Comparison of ENCODE assay signal across 7 cellular contexts in the genomic region with DNA sequence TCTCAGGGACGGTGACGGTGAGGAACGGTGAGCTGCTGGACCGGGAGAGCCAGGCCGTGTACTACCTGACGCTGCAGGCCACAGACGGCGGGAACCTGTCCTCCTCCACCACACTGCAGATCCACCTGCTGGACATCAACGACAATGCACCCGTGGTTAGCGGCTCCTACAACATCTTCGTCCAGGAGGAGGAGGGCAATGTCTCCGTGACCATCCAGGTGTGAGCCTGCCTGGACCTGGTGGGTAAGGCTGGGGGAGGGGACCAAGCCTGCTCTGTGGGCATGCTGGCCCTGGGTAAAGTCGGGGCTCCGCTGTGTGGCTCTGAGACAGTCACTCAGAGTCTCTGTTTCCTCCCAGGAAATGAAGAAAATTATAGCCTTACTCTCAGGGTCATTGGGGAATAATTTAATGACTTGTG. TPM values are rescaled to one million over a fixed set of nuclear protein-coding genes. Genes with fewer than 3 reads are reported as not detected.
DNase-seq lines count a peak whose midpoint lies in the region; ATAC-seq, FAIRE-seq and TF ChIP-seq lines count a peak whose summit lies in the region.

No MANE protein-coding gene starts in this region.

- no peak for TF ChIP-seq EP300 in gastroesophageal sphincter (IDR thresholded peaks at IDR 0.05)

- FAIRE-seq in small intestine (lab: Jason Lieb, UNC): no peak

- peaks cover 3% of the 10 kb centered on the region for H3K4me1 Mint-ChIP-seq in activated T-cell treated with anti-CD3 and anti-CD28 coated beads, Interleukin-2, amount 50 U/mL, for 4 hours (ENCODE audit: low read depth)

- no peaks in the 10 kb centered on the region for H3K4me1 ChIP-seq in gastroesophageal sphincter
- no peaks in the 10 kb centered on the region for H3K4me1 ChIP-seq in small intestine (ENCODE audit: control insufficient read depth in 2 of 2, insufficient read depth in 1 of 2, low read depth in 1 of 2, low read length in 1 of 2)

- DNase-seq in GM10266 (ENCODE audit: extremely low spot score) (peak; percentile 76), NCI-H146 (lab: John Stamatoyannopoulos, UW) (peak; percentile 73), small intestine (peak; percentile 27), NCI-H2081 treated with DMSO at 0.1 percent for 48 hours (lab: John Stamatoyannopoulos, UW) (no peak), NCI-H2107 treated with DMSO at 0.1 percent for 48 hours (lab: John Stamatoyannopoulos, UW; ENCODE audit: unreplicated experiment) (no peak)
- DNase-seq in activated T-cell treated with anti-CD3 and anti-CD28 coated beads, Interleukin-2, amount 50 U/mL, for 4 hours: peak; percentile 26

- H3K27ac ChIP-seq in gastroesophageal sphincter (no peak overlapping the region), small intestine (ENCODE audit: low read depth in 1 of 2, low read length in 1 of 2) (no peak overlapping the region)

- peak in 1 of 2 donors; percentile 51 for ATAC-seq in activated T-cell treated with anti-CD3 and anti-CD28 coated beads, Interleukin-2, amount 50 U/mL, for 4 hours
- no peak for ATAC-seq in gastroesophageal sphincter

- TF ChIP-seq CTCF in GM10266 (IDR thresholded peaks at IDR 0.05; ENCODE audit: control insufficient read depth, insufficient read depth, low read depth, missing control alignments) (peak; percentile 52), gastroesophageal sphincter (IDR thresholded peaks at IDR 0.05) (peak in 3 of 4 experiments; percentile 38 to 55 (median 55))

- H3K36me3 ChIP-seq in gastroesophageal sphincter (no peaks in the 10 kb centered on the region), small intestine (ENCODE audit: control insufficient read depth in 2 of 2, insufficient read depth in 2 of 2, low read length in 2 of 2) (peaks cover 0 to 29% of the 10 kb centered on the region in 2 donors)

- no peak for TF ChIP-seq POLR2A in gastroesophageal sphincter (IDR thresholded peaks at IDR 0.05)

- H3K27me3 Mint-ChIP-seq in activated T-cell treated with anti-CD3 and anti-CD28 coated beads, Interleukin-2, amount 50 U/mL, for 4 hours (ENCODE audit: low read depth): no peaks in the 10 kb centered on the region

- H3K36me3 Mint-ChIP-seq in activated T-cell treated with anti-CD3 and anti-CD28 coated beads, Interleukin-2, amount 50 U/mL, for 4 hours (ENCODE audit: insufficient read depth): no peaks in the 10 kb centered on the region

- H3K9me3 Mint-ChIP-seq in activated T-cell treated with anti-CD3 and anti-CD28 coated beads, Interleukin-2, amount 50 U/mL, for 4 hours: no peaks in the 10 kb centered on the region

- H3K9me3 ChIP-seq in gastroesophageal sphincter (no peaks in the 10 kb centered on the region), small intestine (ENCODE audit: control insufficient read depth, low read depth) (no peaks in the 10 kb centered on the region)

- WGBS in gastroesophageal sphincter (ENCODE audit: low coverage in 1 of 2), 2 donors: 0 to 5% methylated on average over 1 to 3 of the region's 15 CpGs
- WGBS in small intestine, 3 donors: 54 to 78% (median 69%) methylated on average over 15 of the region's 15 CpGs

- H3K4me3 Mint-ChIP-seq in activated T-cell treated with anti-CD3 and anti-CD28 coated beads, Interleukin-2, amount 50 U/mL, for 4 hours: no peak overlapping the region

- H3K4me3 ChIP-seq in gastroesophageal sphincter (no peak overlapping the region), small intestine (ENCODE audit: low read depth in 1 of 2, low read length in 2 of 2) (no peak overlapping the region)

- H3K27me3 ChIP-seq in gastroesophageal sphincter: peaks cover 20% of the 10 kb centered on the region
- no peaks in the 10 kb centered on the region for H3K27me3 ChIP-seq in small intestine (ENCODE audit: control insufficient read depth in 2 of 2, insufficient read depth in 2 of 2, low read length in 2 of 2)

RNA-seq across cellular contexts. Expression of gene CDHR2, which starts 29.3 kb away (rescaled TPM):
- under 1 TPM; 0.29 to 0.43 (median 0.33) TPM for total RNA-seq in activated T-cell treated with anti-CD3 and anti-CD28 coated beads, Interleukin-2, amount 50 U/mL, for 4 hours
- total RNA-seq in gastroesophageal sphincter: under 1 TPM in 1 of 4 donors, not detected in 3; 0.15 TPM
- 100 to 1,000 TPM in 2 of 3 donors, 10 to 100 TPM in 1; 50.1 to 545 (median 411) TPM for polyA plus RNA-seq in small intestine

RNA-seq across cellular contexts. Expression of gene GPRIN1, which starts 31.6 kb away (rescaled TPM):
- 1 to 10 TPM; 3.6 to 5.3 (median 4.5) TPM for total RNA-seq in activated T-cell treated with anti-CD3 and anti-CD28 coated beads, Interleukin-2, amount 50 U/mL, for 4 hours
- total RNA-seq in gastroesophageal sphincter: 1 to 10 TPM in 1 of 4 donors, under 1 TPM in 3; 0.16 to 1.1 (median 0.63) TPM
- 1 to 10 TPM in 1 of 3 donors, under 1 TPM in 1, not detected in 1; 0.54 to 1.6 TPM for polyA plus RNA-seq in small intestine

RNA-seq across cellular contexts. Expression of gene RNF44, which starts 41.2 kb away (rescaled TPM):
- 10 to 100 TPM; 55.0 to 58.5 (median 58.4) TPM for total RNA-seq in activated T-cell treated with anti-CD3 and anti-CD28 coated beads, Interleukin-2, amount 50 U/mL, for 4 hours
- 10 to 100 TPM in 3 of 4 donors, 1 to 10 TPM in 1; 8.9 to 15.9 (median 12.4) TPM for total RNA-seq in gastroesophageal sphincter
- polyA plus RNA-seq in small intestine: 10 to 100 TPM; 13.5 to 27.0 (median 14.5) TPM

RNA-seq across cellular contexts. Expression of gene SNCB, which starts 51.9 kb away (rescaled TPM):
- not detected for total RNA-seq in activated T-cell treated with anti-CD3 and anti-CD28 coated beads, Interleukin-2, amount 50 U/mL, for 4 hours
- total RNA-seq in gastroesophageal sphincter: not detected
- polyA plus RNA-seq in small intestine: under 1 TPM in 1 of 3 donors, not detected in 2; 0.73 TPM

RNA-seq across cellular contexts. Expression of gene EIF4E1B, which starts 52.1 kb away (rescaled TPM):
- total RNA-seq in activated T-cell treated with anti-CD3 and anti-CD28 coated beads, Interleukin-2, amount 50 U/mL, for 4 hours: not detected
- total RNA-seq in gastroesophageal sphincter: not detected
- polyA plus RNA-seq in small intestine: under 1 TPM in 1 of 3 donors, not detected in 2; 0.22 TPM

Comparison
In these comparisons a context has a peak if more than half of its experiments do, and no peak if none do; other contexts are left out.
1. DNase-seq: peak in GM10266 (single experiment), NCI-H146 (single experiment), activated T-cell treated with anti-CD3 and anti-CD28 coated beads, Interleukin-2, amount 50 U/mL, for 4 hours (single experiment) and small intestine (single experiment); none in NCI-H2081 treated with DMSO at 0.1 percent for 48 hours (single experiment) and NCI-H2107 treated with DMSO at 0.1 percent for 48 hours (single experiment).